ENCODE assay signal across 17 cellular contexts in the genomic region with DNA sequence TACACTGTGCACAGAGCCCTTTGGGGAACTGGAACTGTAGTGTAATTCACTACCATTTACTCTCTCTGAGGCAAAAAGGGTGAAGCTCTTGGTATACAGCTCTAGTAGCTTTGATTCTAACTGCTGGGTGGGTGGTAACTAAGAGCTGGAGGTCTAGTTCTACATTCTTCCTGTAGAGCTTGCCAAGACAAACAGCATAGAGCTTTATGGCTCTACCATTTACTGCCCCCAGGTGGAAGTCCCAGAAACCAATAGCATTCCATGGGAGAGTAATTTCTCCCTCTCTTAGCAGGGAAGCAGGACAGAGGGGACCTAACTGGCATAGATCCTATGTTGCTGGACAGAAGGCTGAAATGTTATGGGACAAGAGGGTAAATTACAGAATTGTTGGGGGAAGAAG. TPM values are rescaled to one million over a fixed set of nuclear protein-coding genes. Genes with fewer than 3 reads are reported as not detected.
DNase-seq lines count a peak whose midpoint lies in the region; ATAC-seq and TF ChIP-seq lines count a peak whose summit lies in the region.
"Had no signal": no experiment of that assay in that cellular context is flagged by ENCODE, and none has a peak within 500 bp of the region (broad histone marks: within the 10 kb centered on the region; RNA-seq: fewer than 3 reads in every experiment).

No MANE protein-coding gene starts in this region.

- H3K27ac ChIP-seq in brain microvascular endothelial cell (no peak overlapping the region), liver (ENCODE audit: low read depth in 1 of 2, low read length in 2 of 2) (no peak overlapping the region)
- H3K27ac ChIP-seq: ascending aorta, hepatocyte, ovary had no signal

- H3K36me3 ChIP-seq in Loucy (ENCODE audit: insufficient read depth, low read length) (peaks cover 16% of the 10 kb centered on the region; the same call in 1 of the 2 replicates), brain microvascular endothelial cell (replicated peaks) (no peaks in the 10 kb centered on the region), liver (ENCODE audit: control insufficient read depth in 4 of 4, insufficient read depth in 3 of 4, low read depth in 1 of 4, low read length in 3 of 4) (no peaks in the 10 kb centered on the region)
- H3K36me3 ChIP-seq: ascending aorta, ovary had no signal

- H3K4me1 ChIP-seq in Loucy (ENCODE audit: insufficient read depth, low read length, poor library complexity, severe bottlenecking) (no peaks in the 10 kb centered on the region), liver (ENCODE audit: control insufficient read depth in 4 of 4, insufficient read depth in 4 of 4, low read length in 3 of 4) (no peaks in the 10 kb centered on the region)
- H3K4me1 ChIP-seq: ascending aorta had no signal

- TF ChIP-seq RAD21 in liver (IDR thresholded peaks at IDR 0.05) = peak; percentile 12 to 33

- H3K4me2 ChIP-seq in Loucy (ENCODE audit: low read depth, low read length, poor library complexity, severe bottlenecking) = no peak overlapping the region
- H3K4me2 ChIP-seq: hepatocyte had no signal

- in situ Hi-C loops in brain microvascular endothelial cell (cut with HindIII; ENCODE audit: low pct_ligation_motif_present, low sequenced_read_pairs) = no loop called here

- DNase-seq in EH (ENCODE audit: low read depth) (peak; percentile 24), brain microvascular endothelial cell (peak; percentile 8), mesenteric fat pad (ENCODE audit: low spot score) (no peak)
- no peak for DNase-seq in stimulated activated CD8-positive, alpha-beta memory T cell treated with anti-CD3 and anti-CD28 coated beads, Interleukin-4, amount 100 ng/mL, for 48 hours
- DNase-seq: activated CD4-positive, alpha-beta T cell treated with anti-CD3 and anti-CD28 coated beads, Interleukin-2, amount 10 ng/mL, durations not matched to agents 7 days and 5 days; DND-41; HCEC 1CT; NCI-H1694; ovary; stimulated activated CD4-positive, alpha-beta T cell treated with anti-CD3 and anti-CD28 coated beads, Interleukin-15, amount 100 ng/mL, for 24 hours; trophoblast cell had no signal

- H2AFZ ChIP-seq in Loucy (ENCODE audit: low read length) = no peak overlapping the region
- H2AFZ ChIP-seq: hepatocyte had no signal

- peak; percentile 31; the same call in 1 of the 2 replicates for TF ChIP-seq CTCF in Loucy (conservative IDR thresholded peaks at IDR 0.05; ENCODE audit: low read length)
- TF ChIP-seq CTCF in brain microvascular endothelial cell (IDR thresholded peaks at IDR 0.05; ENCODE audit: low read depth, low read length, missing control alignments) = peak; percentile 37
- no peak for TF ChIP-seq CTCF in liver (IDR thresholded peaks at IDR 0.05; ENCODE audit: low read depth, low read length, missing input control)

- no peaks in the 10 kb centered on the region for H4K20me1 ChIP-seq in Loucy (ENCODE audit: insufficient read depth, low read length, poor library complexity, severe bottlenecking)

- H3K9ac ChIP-seq in Loucy (ENCODE audit: low read depth, low read length, poor library complexity, severe bottlenecking) (no peak overlapping the region), liver (ENCODE audit: low read depth in 1 of 2, low read length in 2 of 2) (no peak overlapping the region)

- H3K27me3 ChIP-seq in Loucy (ENCODE audit: insufficient read depth, low read length, poor library complexity, severe bottlenecking) (no peaks in the 10 kb centered on the region), brain microvascular endothelial cell (replicated peaks) (no peaks in the 10 kb centered on the region), liver (ENCODE audit: control insufficient read depth in 4 of 4, insufficient read depth in 4 of 4, low read length in 3 of 4) (no peaks in the 10 kb centered on the region)
- H3K27me3 ChIP-seq: ascending aorta, hepatocyte, ovary had no signal

- ATAC-seq in GM21619 (IDR thresholded peaks at IDR 0.05; ENCODE audit: unreplicated experiment) = no peak
- no peak for ATAC-seq in GM19324 (IDR thresholded peaks at IDR 0.05; ENCODE audit: low FRiP score, unreplicated experiment)

- H3K79me2 ChIP-seq in Loucy (ENCODE audit: insufficient read depth, low read length) = no peaks in the 10 kb centered on the region
- H3K79me2 ChIP-seq: hepatocyte had no signal

- H3K9me2 ChIP-seq in Loucy (replicated peaks; ENCODE audit: low read depth, low read length) = no peaks in the 10 kb centered on the region

- H3K9me3 ChIP-seq in Loucy (ENCODE audit: insufficient read depth, low read depth, low read length) = no peaks in the 10 kb centered on the region
- no peaks in the 10 kb centered on the region for H3K9me3 ChIP-seq in liver (ENCODE audit: control insufficient read depth in 4 of 4, low read length in 3 of 4)
- H3K9me3 ChIP-seq: ascending aorta, ovary had no signal

- H3K4me3 ChIP-seq in Loucy (ENCODE audit: low read length, poor library complexity, severe bottlenecking) (no peak overlapping the region), brain microvascular endothelial cell (ENCODE audit: low read depth, low read length) (no peak overlapping the region), liver (ENCODE audit: low read depth in 1 of 3, low read length in 3 of 3) (no peak overlapping the region)
- H3K4me3 ChIP-seq: ascending aorta, hepatocyte, ovary had no signal

- H3F3A ChIP-seq in Loucy (ENCODE audit: low read depth) = no peaks in the 10 kb centered on the region

TF ChIP-seq in liver, 16 proteins besides CTCF, POLR2A, EP300 and RAD21:
- no peak for TF ChIP-seq NR2F2 (IDR thresholded peaks at IDR 0.05)
- TF ChIP-seq TAF1 (conservative IDR thresholded peaks at IDR 0.05) = no peak

RNA-seq across cellular contexts. Expression of a gene that starts 26.7 kb away (rescaled TPM):
- total RNA-seq in liver = 10 to 100 TPM; 12.8 to 30.4 TPM
- polyA plus RNA-seq in liver = 10 to 100 TPM; 11.1 to 15.2 TPM
- 32.9 TPM for total RNA-seq in mesenteric fat pad

Comparison
In these comparisons a context has a peak if more than half of its experiments do, and no peak if none do; other contexts are left out.
1. DNase-seq: peak in EH (single experiment) and brain microvascular endothelial cell (single experiment); none in mesenteric fat pad (single experiment) and stimulated activated CD8-positive, alpha-beta memory T cell treated with anti-CD3 and anti-CD28 coated beads, Interleukin-4, amount 100 ng/mL, for 48 hours (single experiment).